In the genomic region with DNA sequence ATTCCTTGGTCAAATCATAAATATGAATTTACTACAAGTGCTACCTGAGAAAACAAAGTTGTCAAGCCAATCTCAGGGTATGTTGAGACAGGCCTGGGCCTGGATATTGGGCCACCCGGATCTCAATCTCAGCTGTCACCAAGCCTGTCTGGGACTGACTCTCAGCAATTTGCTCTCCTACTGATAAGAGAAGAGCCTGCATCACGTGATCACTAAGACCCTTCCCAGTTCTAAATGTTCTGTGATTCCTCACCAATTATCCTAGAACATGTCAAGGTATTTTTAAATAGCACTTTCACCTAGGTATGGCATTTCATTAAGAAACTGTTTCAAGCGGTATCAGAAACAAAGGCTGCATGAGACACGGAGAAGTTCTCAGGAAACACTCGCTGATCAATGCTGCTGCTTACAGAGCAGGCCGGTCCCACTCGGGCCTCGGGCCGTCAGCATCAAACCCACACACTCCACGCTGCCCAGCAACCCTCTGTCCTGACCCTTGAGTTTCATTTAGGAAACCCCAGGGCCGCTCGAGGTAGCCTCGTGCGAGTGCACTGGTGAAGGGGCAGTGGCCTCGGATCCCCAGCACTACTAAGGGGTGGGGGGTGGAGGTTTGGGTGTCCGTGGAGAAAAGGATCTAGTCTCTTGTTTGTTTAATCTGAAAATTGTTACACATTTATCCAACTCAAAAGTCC, we compare ENCODE assay signal across 8 cellular contexts. TPM values are rescaled to one million over a fixed set of nuclear protein-coding genes. Genes with fewer than 3 reads are reported as not detected.
DNase-seq lines count a peak whose midpoint lies in the region; ATAC-seq and TF ChIP-seq lines count a peak whose summit lies in the region.

No MANE protein-coding gene starts in this region.

- TF ChIP-seq POLR2A in HCT116 (IDR thresholded peaks at IDR 0.05; ENCODE audit: borderline replicate concordance, extremely low read depth, insufficient read depth, insufficient read length): no peak

- H3K9ac ChIP-seq in HCT116 (ENCODE audit: low read length) (0 out of 2 replicates have a peak overlapping the region, but pooled peaks have one; percentile 94), skeletal muscle tissue (ENCODE audit: low read depth in 1 of 3, low read length in 3 of 3) (peak overlapping the region; percentile 79 to 100 (median 99))

- H3K79me2 ChIP-seq in HCT116 (ENCODE audit: insufficient read depth, low read length): peaks cover 78% of the 10 kb centered on the region

- H2AFZ ChIP-seq in HCT116 (ENCODE audit: low read depth, low read length, poor library complexity, severe bottlenecking): no peak overlapping the region

- no peak for TF ChIP-seq CTCF in HCT116 (IDR thresholded peaks at IDR 0.05 in 2 of 3, conservative IDR thresholded peaks at IDR 0.05 in 1 of 3; ENCODE audit: borderline replicate concordance in 1 of 3, insufficient read depth in 1 of 3, low read depth in 2 of 3, low read length in 2 of 3)

- no peaks in the 10 kb centered on the region for H3K9me2 ChIP-seq in HCT116 (ENCODE audit: insufficient read depth)

- H3K9me3 ChIP-seq in HCT116 (ENCODE audit: control insufficient read depth in 1 of 2, insufficient read depth in 1 of 2, low read depth in 1 of 2, low read length in 2 of 2) (no peaks in the 10 kb centered on the region), skeletal muscle tissue (ENCODE audit: control insufficient read depth in 3 of 3, low read length in 3 of 3) (no peaks in the 10 kb centered on the region)

- no peak for TF ChIP-seq RAD21 in HCT116 (IDR thresholded peaks at IDR 0.05; ENCODE audit: low read depth)

- CTCF ChIA-PET in HCT116 (lab: Charles Lee): no interaction called here

- H3K4me1 ChIP-seq in HCT116 (ENCODE audit: control insufficient read depth in 1 of 2, insufficient read depth in 2 of 2, low read length in 2 of 2): peaks cover 60 to 78% of the 10 kb centered on the region in 2 experiments
- H3K4me1 ChIP-seq in skeletal muscle tissue (ENCODE audit: control insufficient read depth in 3 of 3, insufficient read depth in 3 of 3, low read length in 3 of 3): peaks cover 59 to 70% (median 63%) of the 10 kb centered on the region in 3 donors

- H3K27me3 ChIP-seq in HCT116 (ENCODE audit: insufficient read depth, low read length) (no peaks in the 10 kb centered on the region), skeletal muscle tissue (ENCODE audit: control insufficient read depth in 3 of 3, insufficient read depth in 3 of 3, low read length in 3 of 3) (no peaks in the 10 kb centered on the region)

- H3K36me3 Mint-ChIP-seq in activated naive CD4-positive, alpha-beta T cell treated with anti-CD3 and anti-CD28 coated beads, Interleukin-2, amount 50 U/mL, for 72 hours: peaks cover 62 to 64% of the 10 kb centered on the region in 2 donors

- H3K27ac Mint-ChIP-seq in activated naive CD4-positive, alpha-beta T cell treated with anti-CD3 and anti-CD28 coated beads, Interleukin-2, amount 50 U/mL, for 72 hours: peak overlapping the region; percentile 100

- H4K20me1 ChIP-seq in HCT116 (ENCODE audit: insufficient read depth): peaks cover 31% of the 10 kb centered on the region; the same call in 1 of the 2 replicates

- RAD21 ChIA-PET in HCT116 (lab: Charles Lee; ENCODE audit: low non-redundant PET in 1 of 2, low total read pairs in 2 of 2, uncharacterized antibody in 2 of 2, unreplicated experiment in 2 of 2): no interaction called here

- no peak for DNase-seq in HCT116 (ENCODE audit: low read depth, low spot score)
- DNase-seq in activated naive CD4-positive, alpha-beta T cell treated with anti-CD3 and anti-CD28 coated beads, Interleukin-2, amount 50 U/mL, for 72 hours (ENCODE audit: low spot score in 2 of 2): no peak
- DNase-seq in glomerular endothelial cell (ENCODE audit: extremely low read depth, low read depth, low spot score): peak; percentile 23
- no peak for DNase-seq in amygdala (lab: John Stamatoyannopoulos, UW)

- POLR2A ChIA-PET in HCT116 (lab: Charles Lee): no interaction called here

- H3K4me2 ChIP-seq in HCT116 (ENCODE audit: low read length): peak overlapping the region; percentile 93

- H3K27ac ChIP-seq in HCT116 (ENCODE audit: low read depth, low read length) (peak overlapping the region; percentile 26), skeletal muscle tissue (ENCODE audit: low read depth, low read length) (peak overlapping the region; percentile 99)

- H3K36me3 ChIP-seq in HCT116 (ENCODE audit: control insufficient read depth in 1 of 2, insufficient read depth in 2 of 2, low read length in 2 of 2) (peaks cover 46 to 60% of the 10 kb centered on the region in 2 experiments), skeletal muscle tissue (ENCODE audit: control insufficient read depth in 3 of 3, insufficient read depth in 3 of 3, low read length in 3 of 3) (peaks cover 42 to 45% (median 42%) of the 10 kb centered on the region in 3 donors)

- ATAC-seq in HCT116 (no peak), GM18868 (IDR thresholded peaks at IDR 0.05; ENCODE audit: unreplicated experiment) (no peak), GM19397 (IDR thresholded peaks at IDR 0.05; ENCODE audit: unreplicated experiment) (no peak), HG03469 (IDR thresholded peaks at IDR 0.05; ENCODE audit: unreplicated experiment) (no peak)
- ATAC-seq in activated naive CD4-positive, alpha-beta T cell treated with anti-CD3 and anti-CD28 coated beads, Interleukin-2, amount 50 U/mL, for 72 hours: no peak

- H3K4me3 ChIP-seq in HCT116 (replicated peaks in 1 of 2; ENCODE audit: low read depth in 1 of 2, low read length in 2 of 2): no peak overlapping the region
- H3K4me3 ChIP-seq in skeletal muscle tissue (ENCODE audit: low read length in 3 of 3): peak overlapping the region; percentile 88 to 96 (median 94)

- BruUV-seq in HCT116 (replicated peaks; lab: Mats Ljungman, UMichigan): no TSS peak

- intact Hi-C loops in HCT116 (cut with micrococcal nuclease): loop anchor here (10.0 kb wide), 1 partner anchor 374 kb away; no protein-coding TSS in a partner anchor

- H3K9me3 Mint-ChIP-seq in activated naive CD4-positive, alpha-beta T cell treated with anti-CD3 and anti-CD28 coated beads, Interleukin-2, amount 50 U/mL, for 72 hours: no peaks in the 10 kb centered on the region

TF ChIP-seq in HCT116, 20 proteins besides CTCF, POLR2A, EP300 and RAD21:
- TF ChIP-seq CBX3 (IDR thresholded peaks at IDR 0.05; ENCODE audit: low read depth): no peak
- TF ChIP-seq, protein P1, sequence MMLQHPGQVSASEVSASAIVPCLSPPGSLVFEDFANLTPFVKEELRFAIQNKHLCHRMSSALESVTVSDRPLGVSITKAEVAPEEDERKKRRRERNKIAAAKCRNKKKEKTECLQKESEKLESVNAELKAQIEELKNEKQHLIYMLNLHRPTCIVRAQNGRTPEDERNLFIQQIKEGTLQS (IDR thresholded peaks at IDR 0.05): no peak
- TF ChIP-seq, protein P2, sequence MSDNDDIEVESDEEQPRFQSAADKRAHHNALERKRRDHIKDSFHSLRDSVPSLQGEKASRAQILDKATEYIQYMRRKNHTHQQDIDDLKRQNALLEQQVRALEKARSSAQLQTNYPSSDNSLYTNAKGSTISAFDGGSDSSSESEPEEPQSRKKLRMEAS (IDR thresholded peaks at IDR 0.05): no peak
- TF ChIP-seq POLR2AphosphoS5 (IDR thresholded peaks at IDR 0.05; ENCODE audit: low read depth, low read length): no peak; the same call in 1 of the 2 replicates
- TF ChIP-seq CEBPB (IDR thresholded peaks at IDR 0.05; ENCODE audit: low read depth): no peak
TF ChIP-seq in HCT116: peak in this region for 0.

RNA-seq across cellular contexts. Expression of gene KLF6, which starts 4.1 kb away (rescaled TPM):
- total RNA-seq in HCT116 (2021; ENCODE audit: unreplicated experiment) (82.2 TPM), glomerular endothelial cell (126 and 247 TPM in 2 replicates), skeletal muscle tissue (50.6 TPM)
- polyA plus RNA-seq in HCT116 (2012): 119 and 155 TPM in 2 replicates
- total RNA-seq in activated naive CD4-positive, alpha-beta T cell treated with anti-CD3 and anti-CD28 coated beads, Interleukin-2, amount 50 U/mL, for 72 hours: 100 to 1,000 TPM in 1 of 2 donors, 10 to 100 TPM in 1; 85.2 to 126 TPM

Comparison
In these comparisons a context has a peak if more than half of its experiments do, and no peak if none do; other contexts are left out.
1. H3K4me3 ChIP-seq: peak in skeletal muscle tissue (3 of 3); none in HCT116 (0 of 2).